ENCODE assay signal across 9 cellular contexts in the genomic region with DNA sequence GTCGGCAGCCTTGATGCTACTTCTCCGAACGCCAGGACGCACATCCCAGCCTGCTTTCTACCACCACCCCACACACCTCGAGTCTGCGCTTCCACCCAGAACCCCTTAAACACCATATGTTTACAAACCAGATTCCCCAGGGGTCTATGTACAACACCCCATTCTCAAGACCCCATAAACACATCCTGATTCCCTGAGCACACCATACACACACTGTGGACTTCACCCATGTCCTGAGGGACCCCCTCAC. TPM values are rescaled to one million over a fixed set of nuclear protein-coding genes. Genes with fewer than 3 reads are reported as not detected.
DNase-seq lines count a peak whose midpoint lies in the region; ATAC-seq, FAIRE-seq and TF ChIP-seq lines count a peak whose summit lies in the region.
"Had no signal": no experiment of that assay in that cellular context is flagged by ENCODE, and none has a peak within 500 bp of the region (broad histone marks: within the 10 kb centered on the region; RNA-seq: fewer than 3 reads in every experiment).

No MANE protein-coding gene starts in this region.

- H3K27me3 ChIP-seq in fibroblast of lung (ENCODE audit: control insufficient read depth, insufficient read depth, low read length), result no peaks in the 10 kb centered on the region
- H3K27me3 ChIP-seq in pancreas, result no peaks in the 10 kb centered on the region

- intact Hi-C loops in CD14-positive monocyte (cut with micrococcal nuclease), result no loop called here
- intact Hi-C loops in pancreas (cut with DNase I), result no loop called here

- TF ChIP-seq POLR2A in H54 (IDR thresholded peaks at IDR 0.05; ENCODE audit: low read depth, low read length), result no peak

- peaks cover 12 to 20% (median 18%) of the 10 kb centered on the region in 3 donors for H3K27me3 Mint-ChIP-seq in CD14-positive monocyte (ENCODE audit: low read depth in 3 of 3)

- peaks cover 0 to 4% of the 10 kb centered on the region in 2 donors for H3K36me3 Mint-ChIP-seq in CD14-positive monocyte

- H4K20me1 ChIP-seq in fibroblast of lung (ENCODE audit: control insufficient read depth, extremely low read depth, insufficient read depth, low read length), result no peaks in the 10 kb centered on the region

- H3K36me3 ChIP-seq in fibroblast of lung (ENCODE audit: control insufficient read depth, insufficient read depth, low read length) (no peaks in the 10 kb centered on the region), pancreas (no peaks in the 10 kb centered on the region)

- no peak for FAIRE-seq in pancreas (lab: Jason Lieb, UNC)
- FAIRE-seq in H54 (lab: Jason Lieb, UNC), result no peak
- FAIRE-seq: GM18507 had no signal

- peaks cover 0 to 4% (median 0%) of the 10 kb centered on the region in 7 donors for H3K9me3 Mint-ChIP-seq in CD14-positive monocyte

- H3K4me2 ChIP-seq in fibroblast of lung (ENCODE audit: extremely low read depth, insufficient read depth, low read length), result peak overlapping the region; percentile 96

- peak overlapping the region; percentile 57 for H2AFZ ChIP-seq in fibroblast of lung (ENCODE audit: low read length)

- H3K9me3 ChIP-seq in fibroblast of lung (ENCODE audit: control insufficient read depth, insufficient read depth, low read depth, low read length) (no peaks in the 10 kb centered on the region), pancreas (no peaks in the 10 kb centered on the region)

- POLR2A ChIA-PET in RWPE1 (lab: Yijun Ruan, JAX; ENCODE audit: low non-redundant PET), result no interaction called here

- peak in 2 of 4 donors; percentile 7 to 8 for ATAC-seq in pancreas

- WGBS in pancreas, 2 donors, result 14 to 15% methylated on average over 6 of the region's 6 CpGs

- H3K79me2 ChIP-seq in fibroblast of lung (ENCODE audit: control insufficient read depth, insufficient read depth, low read length), result peaks cover 6% of the 10 kb centered on the region

- CTCF ChIA-PET in RWPE1 (lab: Yijun Ruan, JAX), result interaction anchor here (1.1 kb wide), 1 partner anchor 55 kb away, joined by 4 read pairs; no protein-coding TSS in a partner anchor

- peak overlapping the region in 4 of 7 donors; percentile 31 to 52 (median 40) for H3K27ac Mint-ChIP-seq in CD14-positive monocyte

- H3K27ac ChIP-seq in RWPE1 (peak overlapping the region; percentile 30; the same call in 1 of the 2 replicates), fibroblast of lung (ENCODE audit: insufficient read depth, low read length) (no peak overlapping the region), pancreas (no peak overlapping the region)

- TF ChIP-seq CTCF in CD14-positive monocyte (IDR thresholded peaks at IDR 0.05) (no peak), RWPE1 (conservative IDR thresholded peaks at IDR 0.05; ENCODE audit: low read depth) (no peak), fibroblast of lung (conservative IDR thresholded peaks at IDR 0.05 in 1 of 2, IDR thresholded peaks at IDR 0.05 in 1 of 2; ENCODE audit: low read depth in 1 of 2, low read length in 2 of 2) (no peak), pancreas (IDR thresholded peaks at IDR 0.05) (no peak)

- H3K9ac ChIP-seq in fibroblast of lung (ENCODE audit: insufficient read depth, low read length), result peak overlapping the region; percentile 66

- H3K4me1 Mint-ChIP-seq in CD14-positive monocyte, result peaks cover 5% of the 10 kb centered on the region

- DNase-seq in CD14-positive monocyte (ENCODE audit: low spot score), result no peak
- no peak for DNase-seq in RWPE1 (ENCODE audit: low spot score)
- no peak for DNase-seq in fibroblast of lung (ENCODE audit: low read depth in 2 of 2)
- DNase-seq in pancreas, result no peak
- DNase-seq in SHP77 treated with DMSO at 0.1 percent for 48 hours (lab: John Stamatoyannopoulos, UW), result no peak
- DNase-seq in HT-29 (ENCODE audit: low spot score), result no peak
- DNase-seq in stimulated activated naive CD4-positive, alpha-beta T cell (lab: John Stamatoyannopoulos, UW), result no peak
- DNase-seq in H54 (ENCODE audit: insufficient read length, low spot score), result no peak

- H3K4me3 Mint-ChIP-seq in CD14-positive monocyte, result peak overlapping the region; percentile 77 to 91

- H3K4me3 ChIP-seq in fibroblast of lung (replicated peaks in 1 of 4; ENCODE audit: control extremely low read depth in 1 of 4, insufficient read depth in 1 of 4, low read depth in 3 of 4, low read length in 4 of 4) (peak overlapping the region; percentile 55 to 91 (median 78)), pancreas (peak overlapping the region; percentile 40 to 79 (median 64))

- H3K4me1 ChIP-seq in fibroblast of lung (ENCODE audit: control insufficient read depth, extremely low read depth, insufficient read depth, low read length) (peaks cover 4% of the 10 kb centered on the region), pancreas (peaks cover 0 to 10% (median 0%) of the 10 kb centered on the region in 3 donors)

RNA-seq across cellular contexts. Expression of gene TTC7B, which starts 0.7 kb away (rescaled TPM):
- polyA plus RNA-seq in CD14-positive monocyte, result 1 to 10 TPM in 1 of 2 donors, under 1 TPM in 1; 0.87 to 1.2 TPM
- 10.8 and 18.8 TPM in 2 replicates for total RNA-seq in fibroblast of lung
- polyA plus RNA-seq in fibroblast of lung, result 37.5 and 38.1 TPM in 2 replicates
- 27.5 and 28.0 TPM in 2 replicates for polyA plus RNA-seq in fibroblast of lung (2012)
- 48.4 and 128 TPM in 2 replicates for polyA minus RNA-seq in fibroblast of lung (ENCODE audit: low replicate concordance)
- 10 to 100 TPM; 26.3 to 39.6 (median 30.0) TPM for total RNA-seq in pancreas
- 10 to 100 TPM in 1 of 2 donors, 1 to 10 TPM in 1; 8.9 to 13.9 TPM for polyA plus RNA-seq in pancreas
- 3.8 and 7.4 TPM in 2 replicates for total RNA-seq in HT-29 (2014; rRNA removed; shearing (Covaris generic))
